Comparison of ENCODE assay signal across 8 cellular contexts in the genomic region with DNA sequence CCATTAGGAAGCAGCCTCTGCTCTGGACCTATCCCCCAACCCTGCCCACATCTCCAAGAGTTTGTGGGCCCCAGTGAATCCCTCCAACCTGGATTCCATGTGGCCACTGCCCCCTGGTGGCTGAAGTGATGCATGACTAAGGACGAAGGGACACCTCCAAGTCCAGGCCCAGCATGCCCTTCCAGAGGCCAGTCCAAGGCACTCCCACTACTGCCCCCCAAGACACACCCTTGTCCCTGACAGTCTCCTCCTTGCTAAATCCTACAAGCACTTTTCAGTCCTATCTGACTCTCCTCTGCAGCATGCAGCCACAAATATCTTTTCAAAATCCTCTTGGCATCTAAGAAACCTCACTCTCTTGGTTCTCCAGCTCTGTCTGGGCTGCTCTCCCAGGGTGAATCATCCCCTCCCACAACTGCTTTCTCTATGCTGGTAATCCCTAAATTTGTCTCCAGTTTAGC. TPM values are rescaled to one million over a fixed set of nuclear protein-coding genes. Genes with fewer than 3 reads are reported as not detected.
DNase-seq lines count a peak whose midpoint lies in the region; ATAC-seq and TF ChIP-seq lines count a peak whose summit lies in the region.

No MANE protein-coding gene starts in this region.

- no peaks in the 10 kb centered on the region; the same call in 1 of the 2 replicates for H3K4me1 ChIP-seq in GM23338 (ENCODE audit: insufficient read depth)
- H3K4me1 ChIP-seq in lower lobe of right lung = peaks cover 18% of the 10 kb centered on the region

- H3K27ac ChIP-seq in GM23338 (ENCODE audit: low read depth) (no peak overlapping the region), lower lobe of right lung (no peak overlapping the region)

- H3K27me3 ChIP-seq in GM23338 (ENCODE audit: insufficient read depth) (peaks cover 28% of the 10 kb centered on the region), lower lobe of right lung (ENCODE audit: low read depth) (peaks cover 21% of the 10 kb centered on the region)

- H3K36me3 ChIP-seq in GM23338 (ENCODE audit: insufficient read depth) (no peaks in the 10 kb centered on the region), lower lobe of right lung (no peaks in the 10 kb centered on the region)

- peak; percentile 95 for ATAC-seq in GM23338
- peak; percentile 85 to 88 for ATAC-seq in lower lobe of right lung
- ATAC-seq in GM18907 (IDR thresholded peaks at IDR 0.05; ENCODE audit: unreplicated experiment) = no peak

- no peaks in the 10 kb centered on the region for H3K9me2 ChIP-seq in GM23338 (ENCODE audit: insufficient read depth)

- no peak overlapping the region for H2AFZ ChIP-seq in GM23338

- H3K27ac Mint-ChIP-seq in GM23338 = no peak overlapping the region
- H3K27ac Mint-ChIP-seq in activated CD4-positive, alpha-beta T cell treated with anti-CD3 and anti-CD28 coated beads, Interleukin-2, amount 10 ng/mL, durations not matched to agents 7 days and 5 days = peak overlapping the region; percentile 63

- no peaks in the 10 kb centered on the region; the same call in 2 of the 3 replicates for H3K36me3 Mint-ChIP-seq in GM23338 (ENCODE audit: low read depth)
- H3K36me3 Mint-ChIP-seq in activated CD4-positive, alpha-beta T cell treated with anti-CD3 and anti-CD28 coated beads, Interleukin-2, amount 10 ng/mL, durations not matched to agents 7 days and 5 days (ENCODE audit: low read depth) = no peaks in the 10 kb centered on the region

- CTCF ChIA-PET in activated CD4-positive, alpha-beta T cell treated with anti-CD3 and anti-CD28 coated beads, Interleukin-2, amount 10 ng/mL, durations not matched to agents 7 days and 5 days (lab: Charles Lee) = interaction anchor here (0.7 to 3.6 kb wide), 11 partner anchors 9 to 212 kb away, joined by 3 to 16 read pairs (median 3); a partner anchor contains a TSS

- 0 out of 2 replicates have a peak, but pooled peaks cover 2% of the 10 kb centered on the region for H3F3A ChIP-seq in GM23338 (replicated peaks; ENCODE audit: low read depth)

- no peaks in the 10 kb centered on the region for H3K79me2 ChIP-seq in GM23338 (replicated peaks; ENCODE audit: insufficient read depth)

- H3K27me3 Mint-ChIP-seq in GM23338 (ENCODE audit: insufficient read depth, low read depth, poor library complexity) = peaks cover 2% of the 10 kb centered on the region
- peaks cover 8% of the 10 kb centered on the region for H3K27me3 Mint-ChIP-seq in activated CD4-positive, alpha-beta T cell treated with anti-CD3 and anti-CD28 coated beads, Interleukin-2, amount 10 ng/mL, durations not matched to agents 7 days and 5 days

- no peak overlapping the region; the same call in 2 of the 3 replicates for H3K4me3 Mint-ChIP-seq in GM23338
- H3K4me3 Mint-ChIP-seq in activated CD4-positive, alpha-beta T cell treated with anti-CD3 and anti-CD28 coated beads, Interleukin-2, amount 10 ng/mL, durations not matched to agents 7 days and 5 days = no peak overlapping the region

- DNase-seq in AG09319 (ENCODE audit: extremely low read depth, low read depth) (peak; percentile 51), GM23338 (ENCODE audit: low spot score) (peak; percentile 97), NCI-H460 (ENCODE audit: extremely low read depth, low read depth) (peak; percentile 66), dedifferentiated amniotic fluid mesenchymal stem cell (ENCODE audit: extremely low spot score) (peak; percentile 83), lower lobe of right lung (peak; percentile 81)
- DNase-seq in activated CD4-positive, alpha-beta T cell treated with anti-CD3 and anti-CD28 coated beads, Interleukin-2, amount 10 ng/mL, durations not matched to agents 7 days and 5 days = peak; percentile 71
- peak; percentile 48 for DNase-seq in stimulated activated CD8-positive, alpha-beta memory T cell treated with anti-CD3 and anti-CD28 coated beads, Interleukin-12 subunit alpha, Interleukin-12 subunit beta, amount 100 ng/mL, for 24 hours (ENCODE audit: extremely low read depth)

- no peaks in the 10 kb centered on the region for H3K9me3 ChIP-seq in lower lobe of right lung

- POLR2A ChIA-PET in activated CD4-positive, alpha-beta T cell treated with anti-CD3 and anti-CD28 coated beads, Interleukin-2, amount 10 ng/mL, durations not matched to agents 7 days and 5 days (lab: Charles Lee) = no interaction called here

- TF ChIP-seq CTCF in AG09319 (IDR thresholded peaks at IDR 0.05; ENCODE audit: low read depth, low read length) (peak; percentile 86), GM23338 (conservative IDR thresholded peaks at IDR 0.05; ENCODE audit: low read depth in 2 of 2) (peak; percentile 94 to 99), lower lobe of right lung (IDR thresholded peaks at IDR 0.05) (peak; percentile 89)

- intact Hi-C loops in lower lobe of right lung (cut with DNase I) = no loop called here

- peaks cover 19% of the 10 kb centered on the region for H3K4me1 Mint-ChIP-seq in GM23338
- H3K4me1 Mint-ChIP-seq in activated CD4-positive, alpha-beta T cell treated with anti-CD3 and anti-CD28 coated beads, Interleukin-2, amount 10 ng/mL, durations not matched to agents 7 days and 5 days = peaks cover 45% of the 10 kb centered on the region

- H4K20me1 ChIP-seq in GM23338 (replicated peaks; ENCODE audit: insufficient read depth) = no peaks in the 10 kb centered on the region

- H3K4me2 ChIP-seq in GM23338 = no peak overlapping the region

- H3K4me3 ChIP-seq in GM23338 (no peak overlapping the region), lower lobe of right lung (no peak overlapping the region)

- H3K9me3 Mint-ChIP-seq in GM23338 = no peaks in the 10 kb centered on the region
- H3K9me3 Mint-ChIP-seq in activated CD4-positive, alpha-beta T cell treated with anti-CD3 and anti-CD28 coated beads, Interleukin-2, amount 10 ng/mL, durations not matched to agents 7 days and 5 days = no peaks in the 10 kb centered on the region

TF ChIP-seq in GM23338, 12 proteins besides CTCF, POLR2A, EP300 and RAD21:
- TF ChIP-seq ZNF114 (CRISPR knock-in tag; IDR thresholded peaks at IDR 0.05) = no peak
- TF ChIP-seq, protein P1, sequence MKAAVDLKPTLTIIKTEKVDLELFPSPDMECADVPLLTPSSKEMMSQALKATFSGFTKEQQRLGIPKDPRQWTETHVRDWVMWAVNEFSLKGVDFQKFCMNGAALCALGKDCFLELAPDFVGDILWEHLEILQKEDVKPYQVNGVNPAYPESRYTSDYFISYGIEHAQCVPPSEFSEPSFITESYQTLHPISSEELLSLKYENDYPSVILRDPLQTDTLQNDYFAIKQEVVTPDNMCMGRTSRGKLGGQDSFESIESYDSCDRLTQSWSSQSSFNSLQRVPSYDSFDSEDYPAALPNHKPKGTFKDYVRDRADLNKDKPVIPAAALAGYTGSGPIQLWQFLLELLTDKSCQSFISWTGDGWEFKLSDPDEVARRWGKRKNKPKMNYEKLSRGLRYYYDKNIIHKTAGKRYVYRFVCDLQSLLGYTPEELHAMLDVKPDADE (IDR thresholded peaks at IDR 0.05) = 0 out of 2 replicates have a peak, but pooled peaks have one; percentile 15

RNA-seq across cellular contexts. Expression of a gene that starts 33.0 kb away (rescaled TPM):
- 59.4 and 63.0 TPM in 2 replicates for total RNA-seq in GM23338 (2014; rRNA removed; shearing (Covaris generic))
- 23.4 and 25.6 TPM in 2 replicates for polyA plus RNA-seq in GM23338 (2016; fragmentation: Nextera tagmentation; extraction: Ambion mirVana)
- total RNA-seq in NCI-H460 (2014; rRNA removed; shearing (Covaris generic)) = 12.9 and 16.5 TPM in 2 replicates
- 25.9 and 30.8 TPM in 2 replicates for polyA plus RNA-seq in NCI-H460 (2014; cell fraction: nucleus; rRNA removed)
- total RNA-seq in activated CD4-positive, alpha-beta T cell treated with anti-CD3 and anti-CD28 coated beads, Interleukin-2, amount 10 ng/mL, durations not matched to agents 7 days and 5 days = 10 to 100 TPM; 37.2 to 42.4 TPM
- total RNA-seq in lower lobe of right lung = 35.6 TPM

RNA-seq across cellular contexts. Expression of a gene that starts 35.7 kb away (rescaled TPM):
- 12.7 and 13.3 TPM in 2 replicates for total RNA-seq in GM23338 (2014; rRNA removed; shearing (Covaris generic))
- polyA plus RNA-seq in GM23338 (2016; fragmentation: Nextera tagmentation; extraction: Ambion mirVana) = 4.7 and 5.8 TPM in 2 replicates
- total RNA-seq in NCI-H460 (2014; rRNA removed; shearing (Covaris generic)) = 3.7 and 4.4 TPM in 2 replicates
- 6.1 and 6.9 TPM in 2 replicates for polyA plus RNA-seq in NCI-H460 (2014; cell fraction: nucleus; rRNA removed)
- total RNA-seq in activated CD4-positive, alpha-beta T cell treated with anti-CD3 and anti-CD28 coated beads, Interleukin-2, amount 10 ng/mL, durations not matched to agents 7 days and 5 days = 10 to 100 TPM; 18.0 to 18.5 TPM
- 11.7 TPM for total RNA-seq in lower lobe of right lung

RNA-seq across cellular contexts. Expression of a gene that starts 52.2 kb away (rescaled TPM):
- 2.3 and 2.4 TPM in 2 replicates for total RNA-seq in GM23338 (2014; rRNA removed; shearing (Covaris generic))
- 4.6 and 5.1 TPM in 2 replicates for polyA plus RNA-seq in GM23338 (2016; fragmentation: Nextera tagmentation; extraction: Ambion mirVana)
- 0.02 TPM in 1 of 2 replicates, not detected in the other for total RNA-seq in NCI-H460 (2014; rRNA removed; shearing (Covaris generic))
- not detected in 2 replicates for polyA plus RNA-seq in NCI-H460 (2014; cell fraction: nucleus; rRNA removed)
- 10 to 100 TPM; 19.6 to 22.9 TPM for total RNA-seq in activated CD4-positive, alpha-beta T cell treated with anti-CD3 and anti-CD28 coated beads, Interleukin-2, amount 10 ng/mL, durations not matched to agents 7 days and 5 days
- total RNA-seq in lower lobe of right lung = 6.1 TPM

RNA-seq across cellular contexts. Expression of a gene that starts 58.0 kb away (rescaled TPM):
- 40.7 and 47.0 TPM in 2 replicates for total RNA-seq in GM23338 (2014; rRNA removed; shearing (Covaris generic))
- polyA plus RNA-seq in GM23338 (2016; fragmentation: Nextera tagmentation; extraction: Ambion mirVana) = 17.7 and 19.2 TPM in 2 replicates
- total RNA-seq in NCI-H460 (2014; rRNA removed; shearing (Covaris generic)) = 19.0 and 20.2 TPM in 2 replicates
- polyA plus RNA-seq in NCI-H460 (2014; cell fraction: nucleus; rRNA removed) = 26.6 and 27.7 TPM in 2 replicates
- total RNA-seq in activated CD4-positive, alpha-beta T cell treated with anti-CD3 and anti-CD28 coated beads, Interleukin-2, amount 10 ng/mL, durations not matched to agents 7 days and 5 days = 10 to 100 TPM; 42.7 to 53.4 TPM
- total RNA-seq in lower lobe of right lung = 39.8 TPM
